ENCODE assay signal across 10 cellular contexts in the genomic region with DNA sequence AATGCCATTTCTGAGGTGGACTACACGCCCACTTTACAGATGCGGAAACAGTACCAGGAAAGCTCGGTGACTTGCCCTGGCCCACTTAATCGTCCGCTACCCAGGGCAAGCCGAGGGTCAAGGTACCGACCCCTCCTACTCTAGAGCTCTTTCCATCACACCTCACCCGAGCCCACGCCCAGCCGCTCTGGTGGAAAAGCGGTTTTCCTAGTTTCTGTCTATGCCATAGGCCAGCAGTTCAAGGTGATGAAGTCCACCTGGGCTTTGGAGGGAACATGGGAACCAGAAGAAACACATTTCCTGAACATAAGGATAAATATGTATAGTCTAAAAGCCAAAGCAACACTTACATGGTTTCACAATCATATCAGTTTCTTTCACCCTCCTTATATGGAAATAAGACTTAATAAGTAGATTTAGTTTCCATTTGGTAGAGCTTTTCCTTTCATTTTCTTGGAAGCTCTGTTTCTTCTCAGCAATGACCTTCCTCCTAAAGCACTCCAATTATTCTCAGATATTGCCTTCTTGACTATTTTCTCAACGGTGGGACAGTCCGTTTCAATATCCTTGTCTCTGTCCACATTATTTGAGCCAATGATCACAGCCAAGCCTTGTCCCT. TPM values are rescaled to one million over a fixed set of nuclear protein-coding genes. Genes with fewer than 3 reads are reported as not detected.
DNase-seq lines count a peak whose midpoint lies in the region; ATAC-seq and TF ChIP-seq lines count a peak whose summit lies in the region.
"Had no signal": no experiment of that assay in that cellular context is flagged by ENCODE, and none has a peak within 500 bp of the region (broad histone marks: within the 10 kb centered on the region; RNA-seq: fewer than 3 reads in every experiment).

No MANE protein-coding gene starts in this region.

- ATAC-seq in GM18498 (IDR thresholded peaks at IDR 0.05; ENCODE audit: unreplicated experiment), result no peak

- H3K27me3 ChIP-seq in esophagus muscularis mucosa (no peaks in the 10 kb centered on the region), trophoblast cell (ENCODE audit: insufficient read depth, low read length) (no peaks in the 10 kb centered on the region)

- no TSS peak for BruUV-seq in OCI-LY7 (replicated peaks; lab: Mats Ljungman, UMichigan)

- no peaks in the 10 kb centered on the region for H3K79me2 ChIP-seq in OCI-LY7 (ENCODE audit: insufficient read depth, low read depth, low read length)
- H3K79me2 ChIP-seq in trophoblast cell (ENCODE audit: control insufficient read depth, insufficient read depth, low read length, poor library complexity), result no peaks in the 10 kb centered on the region

- H2AK5ac ChIP-seq in trophoblast cell (ENCODE audit: low read length), result no peak overlapping the region

- no peak for TF ChIP-seq CTCF in GM12864 (IDR thresholded peaks at IDR 0.05; ENCODE audit: low read depth, low read length, missing control alignments)
- TF ChIP-seq CTCF in OCI-LY7 (conservative IDR thresholded peaks at IDR 0.05; ENCODE audit: low read length), result no peak
- no peak for TF ChIP-seq CTCF in esophagus muscularis mucosa (IDR thresholded peaks at IDR 0.05)

- 65% methylated on average over 10 of the region's 13 CpGs for WGBS in esophagus muscularis mucosa
- WGBS in trophoblast cell (ENCODE audit: extremely low coverage, insufficient coverage, insufficient read length), result no CpG with 5 or more reads among the region's 13 CpGs

- H2AFZ ChIP-seq in OCI-LY7 (ENCODE audit: low read length) (peak overlapping the region; percentile 82; the same call in 1 of the 2 replicates), trophoblast cell (ENCODE audit: insufficient read depth, low read length, poor library complexity) (no peak overlapping the region)

- TF ChIP-seq POLR2A in esophagus muscularis mucosa (IDR thresholded peaks at IDR 0.05; ENCODE audit: low read depth), result no peak

- no peak overlapping the region for H3K9ac ChIP-seq in trophoblast cell (ENCODE audit: low read length)

- POLR2A ChIA-PET in OCI-LY7 (lab: Charles Lee), result interaction anchor here (0.6 to 0.7 kb wide), 2 partner anchors 12 to 759 kb away, joined by 3 read pairs; no protein-coding TSS in a partner anchor

- H3K4me1 ChIP-seq in OCI-LY7 (ENCODE audit: insufficient read depth, low read length, poor library complexity, severe bottlenecking), result peaks cover 37% of the 10 kb centered on the region
- peaks cover 15 to 18% (median 17%) of the 10 kb centered on the region in 4 donors for H3K4me1 ChIP-seq in esophagus muscularis mucosa
- peaks cover 3 to 10% of the 10 kb centered on the region in 2 experiments for H3K4me1 ChIP-seq in trophoblast cell (ENCODE audit: control insufficient read depth in 1 of 2, insufficient read depth in 2 of 2, low read length in 2 of 2)

- DNase-seq in GM12864 (ENCODE audit: low read depth), result no peak
- no peak for DNase-seq in OCI-LY7 (ENCODE audit: low spot score)
- DNase-seq in esophagus muscularis mucosa (ENCODE audit: extremely low spot score), result no peak
- peak; percentile 37 to 42 for DNase-seq in trophoblast cell
- DNase-seq in activated CD4-positive, CD25-positive, alpha-beta regulatory T cell treated with anti-CD3 and anti-CD28 coated beads, Interleukin-2, amount 50 U/mL, for 72 hours, result no peak
- no peak for DNase-seq in putamen (ENCODE audit: low spot score)
- no peak for DNase-seq in RPMI8226
- DNase-seq: NK-92 treated with Interleukin-12 subunit alpha and Interleukin-12 subunit beta, amount 100 ng/mL, for 24 hours had no signal

- H4K91ac ChIP-seq in trophoblast cell (ENCODE audit: low read depth, low read length), result no peak overlapping the region

- H3K23ac ChIP-seq in trophoblast cell (ENCODE audit: low read length), result no peak overlapping the region

- no peak overlapping the region for H3K4ac ChIP-seq in trophoblast cell (ENCODE audit: low read depth, low read length)

- H3K4me2 ChIP-seq in OCI-LY7 (ENCODE audit: low read length) (peak overlapping the region; percentile 87), trophoblast cell (ENCODE audit: low read length) (peak overlapping the region; percentile 96)

- no peak overlapping the region for H4K8ac ChIP-seq in trophoblast cell (ENCODE audit: low read depth, low read length)

- TF ChIP-seq EP300 in esophagus muscularis mucosa (IDR thresholded peaks at IDR 0.05), result no peak

- H3K18ac ChIP-seq in trophoblast cell (ENCODE audit: low read length), result no peak overlapping the region

- no peaks in the 10 kb centered on the region for H3K9me2 ChIP-seq in OCI-LY7 (ENCODE audit: insufficient read depth, low read length)

- CTCF ChIA-PET in OCI-LY7 (lab: Charles Lee; ENCODE audit: unreplicated experiment), result no interaction called here

- H2BK5ac ChIP-seq in trophoblast cell (ENCODE audit: low read depth, low read length, poor library complexity), result no peak overlapping the region

- H4K20me1 ChIP-seq in OCI-LY7 (ENCODE audit: insufficient read depth, low read length), result no peaks in the 10 kb centered on the region

- no peak overlapping the region for H4K12ac ChIP-seq in trophoblast cell (ENCODE audit: low read depth, low read length)

- H3K14ac ChIP-seq in trophoblast cell (ENCODE audit: low read length), result no peak overlapping the region

- H2BK12ac ChIP-seq in trophoblast cell (ENCODE audit: low read length), result no peak overlapping the region

- H3K36me3 ChIP-seq in OCI-LY7 (ENCODE audit: insufficient read depth, low read length) (no peaks in the 10 kb centered on the region), esophagus muscularis mucosa (no peaks in the 10 kb centered on the region), trophoblast cell (ENCODE audit: control insufficient read depth in 1 of 2, insufficient read depth in 2 of 2, low read length in 2 of 2) (no peaks in the 10 kb centered on the region)

- intact Hi-C loops in OCI-LY7 (cut with micrococcal nuclease; ENCODE audit: unreplicated experiment), result loop anchor here (2.0 to 10.0 kb wide), 3 partner anchors 61 to 153 kb away; no protein-coding TSS in a partner anchor
- intact Hi-C loops in esophagus muscularis mucosa (cut with DNase I), result no loop called here

- peak overlapping the region; percentile 52 for H3K4me3 ChIP-seq in GM12864 (ENCODE audit: low read depth, low read length)
- H3K4me3 ChIP-seq in OCI-LY7 (ENCODE audit: low read depth, low read length, poor library complexity, severe bottlenecking), result peak overlapping the region; percentile 73
- H3K4me3 ChIP-seq in esophagus muscularis mucosa, result peak overlapping the region; percentile 50 to 67 (median 55)
- H3K4me3 ChIP-seq in trophoblast cell (ENCODE audit: low read depth, low read length), result peak overlapping the region; percentile 80

- H3K9me3 ChIP-seq in OCI-LY7 (ENCODE audit: low read length) (no peaks in the 10 kb centered on the region), esophagus muscularis mucosa (no peaks in the 10 kb centered on the region), trophoblast cell (ENCODE audit: insufficient read depth, low read depth, low read length) (peaks cover 3% of the 10 kb centered on the region)

- no peaks in the 10 kb centered on the region for H3K79me1 ChIP-seq in trophoblast cell (ENCODE audit: low read length)

- H3K27ac ChIP-seq in OCI-LY7 (ENCODE audit: low read depth, low read length, poor library complexity, severe bottlenecking), result no peak overlapping the region
- H3K27ac ChIP-seq in esophagus muscularis mucosa (replicated peaks in 1 of 4), result peak overlapping the region in 1 of 4 donors; percentile 37
- no peak overlapping the region for H3K27ac ChIP-seq in trophoblast cell (ENCODE audit: low read depth, low read length)
- H3K27ac ChIP-seq: epithelial cell of prostate had no signal

- H2BK120ac ChIP-seq in trophoblast cell (ENCODE audit: insufficient read depth, low read length, poor library complexity), result no peak overlapping the region

RNA-seq across cellular contexts. Expression of gene VWA3B, which starts 0.6 kb away (rescaled TPM):
- total RNA-seq in OCI-LY7 (2014; rRNA removed; shearing (Covaris generic)), result not detected in 2 replicates
- total RNA-seq in OCI-LY7 (2022), result not detected in 2 replicates
- total RNA-seq in esophagus muscularis mucosa, result not detected
- polyA plus RNA-seq in trophoblast cell (2013), result 0.18 TPM in 1 of 2 replicates, not detected in the other

Comparison
In these comparisons a context has a peak if more than half of its experiments do, and no peak if none do; other contexts are left out.
1. DNase-seq: peak in trophoblast cell (2 of 2); none in GM12864 (single experiment), OCI-LY7 (single experiment), esophagus muscularis mucosa (single experiment), activated CD4-positive, CD25-positive, alpha-beta regulatory T cell treated with anti-CD3 and anti-CD28 coated beads, Interleukin-2, amount 50 U/mL, for 72 hours (single experiment), putamen (single experiment) and RPMI8226 (single experiment).
2. Peak in every context shown above with its lines, with median percentiles within 50 percentile points of each other: H3K4me3 ChIP-seq.